In the genomic region with DNA sequence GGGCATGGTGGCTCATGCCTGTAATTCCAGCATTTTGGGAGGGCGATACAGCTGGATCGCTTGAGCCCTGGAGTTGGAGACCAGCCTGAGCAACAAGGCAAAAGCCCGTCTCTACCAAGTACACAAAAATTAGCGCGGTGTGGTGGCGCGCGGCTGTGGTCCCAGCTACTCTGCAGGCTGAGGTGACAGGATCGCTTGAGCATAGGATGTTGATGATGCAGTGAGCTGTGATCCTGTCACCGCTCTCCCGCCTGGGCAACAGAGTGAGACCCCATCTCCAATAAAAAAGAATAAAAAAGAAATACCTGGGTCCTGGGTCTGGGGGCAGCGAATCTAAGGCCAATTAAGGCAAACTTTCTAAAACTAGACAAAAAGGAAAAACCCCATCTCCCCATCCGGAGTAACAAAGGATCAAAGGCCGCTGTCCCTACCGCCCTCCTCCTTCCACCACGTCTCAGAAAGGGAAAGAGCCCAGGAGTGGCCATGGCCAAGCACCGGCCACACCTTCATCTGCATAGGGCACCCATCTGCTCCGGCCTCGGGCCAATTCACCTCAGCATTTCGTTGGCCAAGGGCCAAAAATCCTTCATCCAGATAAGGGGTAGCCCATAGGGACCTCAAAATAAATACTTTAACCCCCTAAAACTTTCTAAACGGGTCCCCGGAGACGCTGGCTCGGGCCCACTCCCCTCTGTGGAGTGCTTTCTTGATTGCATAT, we compare ENCODE assay signal across 6 cellular contexts. TPM values are rescaled to one million over a fixed set of nuclear protein-coding genes. Genes with fewer than 3 reads are reported as not detected.
DNase-seq lines count a peak whose midpoint lies in the region; ATAC-seq, FAIRE-seq and TF ChIP-seq lines count a peak whose summit lies in the region.

No MANE protein-coding gene starts in this region.

- in situ Hi-C loops in gastrocnemius medialis (cut with MboI; ENCODE audit: low sequenced_read_pairs in 4 of 4) = no loop called here

- H3K4me1 ChIP-seq in esophagus (ENCODE audit: control insufficient read depth in 2 of 2, insufficient read depth in 2 of 2, low read length in 1 of 2) (peaks cover 2 to 3% of the 10 kb centered on the region in 2 donors), gastrocnemius medialis (peaks cover 8 to 14% of the 10 kb centered on the region in 2 donors)

- FAIRE-seq in GM12892 (lab: Jason Lieb, UNC) = no peak

- no peak for TF ChIP-seq POLR2A in gastrocnemius medialis (IDR thresholded peaks at IDR 0.05)
- no peak for TF ChIP-seq POLR2A in GM12892 (IDR thresholded peaks at IDR 0.05; ENCODE audit: low read depth, low read length)

- ATAC-seq in GM18498 (IDR thresholded peaks at IDR 0.05; ENCODE audit: unreplicated experiment) (peak; percentile 30), gastrocnemius medialis (peak in 1 of 2 donors; percentile 18)

- H3K27me3 ChIP-seq in esophagus (ENCODE audit: control insufficient read depth in 1 of 2, insufficient read depth in 2 of 2, low read length in 2 of 2) = no peaks in the 10 kb centered on the region
- H3K27me3 ChIP-seq in gastrocnemius medialis = no peaks in the 10 kb centered on the region

- H3K27ac ChIP-seq in esophagus (ENCODE audit: low read depth in 2 of 2, low read length in 1 of 2) (peak overlapping the region; percentile 87 to 98), gastrocnemius medialis (peak overlapping the region; percentile 81 to 94 (median 88))

- H3K36me3 ChIP-seq in esophagus (ENCODE audit: control insufficient read depth in 2 of 2, insufficient read depth in 2 of 2, low read length in 1 of 2) (no peaks in the 10 kb centered on the region), gastrocnemius medialis (peaks cover 0 to 8% of the 10 kb centered on the region in 2 donors)

- intact Hi-C loops in gastrocnemius medialis (cut with DNase I; ENCODE audit: low total_unique reads) = loop anchor here (1.0 to 5.0 kb wide), 4 partner anchors 27 to 496 kb away; partner anchors contain the start of genes ZNF468, ZNF611 and ZNF888

- H3K4me3 ChIP-seq in esophagus (ENCODE audit: low read depth in 1 of 2, low read length in 2 of 2) (peak overlapping the region; percentile 64 to 91), gastrocnemius medialis (peak overlapping the region; percentile 66 to 96 (median 85))

- no peak for TF ChIP-seq CTCF in gastrocnemius medialis (IDR thresholded peaks at IDR 0.05 in 4 of 5, conservative IDR thresholded peaks at IDR 0.05 in 1 of 5)

- WGBS in esophagus, 2 donors = 42 to 46% methylated on average over 23 to 24 of the region's 24 CpGs

- H3K9me3 ChIP-seq in esophagus (ENCODE audit: control insufficient read depth in 2 of 2, insufficient read depth in 1 of 2, low read depth in 1 of 2, low read length in 1 of 2) = no peaks in the 10 kb centered on the region
- H3K9me3 ChIP-seq in gastrocnemius medialis = no peaks in the 10 kb centered on the region

- peak; percentile 71 for DNase-seq in NCI-H69 (lab: John Stamatoyannopoulos, UW)
- peak in 1 of 2 donors; percentile 17 for DNase-seq in gastrocnemius medialis
- DNase-seq in NK-92 (lab: John Stamatoyannopoulos, UW; ENCODE audit: unreplicated experiment) = no peak
- DNase-seq in GM12892 (ENCODE audit: insufficient read length) = no peak

RNA-seq across cellular contexts. Expression of gene ZNF320, which starts 0.8 kb away (rescaled TPM):
- 1 to 10 TPM; 1.6 to 2.5 TPM for polyA plus RNA-seq in esophagus
- 1 to 10 TPM in 3 of 4 donors, not detected in 1; 1.3 to 2.7 (median 2.5) TPM for total RNA-seq in gastrocnemius medialis
- 0.68 TPM for polyA plus RNA-seq in GM12892 (2012; ENCODE audit: missing spikeins)

RNA-seq across cellular contexts. Expression of gene ZNF888, which starts 26.6 kb away (rescaled TPM):
- polyA plus RNA-seq in esophagus = 1 to 10 TPM; 1.9 to 2.7 TPM
- under 1 TPM; 0.15 to 0.29 (median 0.20) TPM for total RNA-seq in gastrocnemius medialis
- 1.8 TPM for polyA plus RNA-seq in GM12892 (2012; ENCODE audit: missing spikeins)

RNA-seq across cellular contexts. Expression of gene ZNF468, which starts 39.2 kb away (rescaled TPM):
- 1 to 10 TPM; 4.5 to 5.2 TPM for polyA plus RNA-seq in esophagus
- 1 to 10 TPM; 2.6 to 5.9 (median 3.5) TPM for total RNA-seq in gastrocnemius medialis
- polyA plus RNA-seq in GM12892 (2012; ENCODE audit: missing spikeins) = 6.8 TPM
